ENCODE assay signal across 8 cellular contexts in genomic region chr19:58475714-58476497, GRCh38. TPM values are rescaled to one million over a fixed set of nuclear protein-coding genes. Genes with fewer than 3 reads are reported as not detected.
DNase-seq lines count a peak whose midpoint lies in the region; ATAC-seq and TF ChIP-seq lines count a peak whose summit lies in the region.

Gene ZNF446 (plus strand): TSS chr19:58476352. CDS start chr19:58477219, 867 bp downstream.

- H2BK120ac ChIP-seq in IMR-90 (ENCODE audit: low read depth, low read length), result peak within 1 kb of the TSS; percentile 71

- H3K18ac ChIP-seq in IMR-90 (ENCODE audit: low read depth, low read length), result peak within 1 kb of the TSS; percentile 28; the same call in 1 of the 2 replicates

- H4K8ac ChIP-seq in IMR-90 (ENCODE audit: low read depth in 2 of 2, low read length in 2 of 2), result peak within 1 kb of the TSS; percentile 95 to 97

- H3K79me2 ChIP-seq in OCI-LY7 (ENCODE audit: insufficient read depth, low read depth, low read length), result no peaks in the 10 kb centered on the region

- TF ChIP-seq POLR2A in IMR-90 (IDR thresholded peaks at IDR 0.05; ENCODE audit: low read depth, low read length), result peak; percentile 63

- peak; percentile 81 for ATAC-seq in GM21529 (IDR thresholded peaks at IDR 0.05; ENCODE audit: unreplicated experiment)
- peak; percentile 90 for ATAC-seq in IMR-90 (ENCODE audit: low read depth)

- peak within 1 kb of the TSS; percentile 85 for H3K23ac ChIP-seq in IMR-90 (ENCODE audit: low read depth, low read length)

- H3K36me3 ChIP-seq in IMR-90 (ENCODE audit: control insufficient read depth, insufficient read depth, low read length) (peaks cover 22% of the 10 kb centered on the region), OCI-LY7 (ENCODE audit: insufficient read depth, low read length) (peaks cover 19% of the 10 kb centered on the region)

- peak within 1 kb of the TSS; percentile 99 for H2AFZ ChIP-seq in IMR-90 (replicated peaks; ENCODE audit: low read length, poor library complexity)
- peak within 1 kb of the TSS; percentile 48; the same call in 1 of the 2 replicates for H2AFZ ChIP-seq in OCI-LY7 (ENCODE audit: low read length)

- H3K14ac ChIP-seq in IMR-90 (replicated peaks; ENCODE audit: low read depth, low read length), result peak within 1 kb of the TSS; percentile 60

- H2BK15ac ChIP-seq in IMR-90 (ENCODE audit: low read depth, low read length), result peak within 1 kb of the TSS; percentile 67; the same call in 1 of the 3 replicates

- peak within 1 kb of the TSS; percentile 90 for H3K4ac ChIP-seq in IMR-90 (ENCODE audit: low read depth, low read length)

- H2AK9ac ChIP-seq in IMR-90 (replicated peaks; ENCODE audit: low read depth, low read length, poor library complexity), result peak within 1 kb of the TSS; percentile 92

- peaks cover 31% of the 10 kb centered on the region for H3K9me1 ChIP-seq in IMR-90 (ENCODE audit: insufficient read depth, low read length)

- peak within 1 kb of the TSS; percentile 85 for H4K5ac ChIP-seq in IMR-90 (ENCODE audit: low read depth, low read length)

- H2BK20ac ChIP-seq in IMR-90 (ENCODE audit: low read depth, low read length), result 0 out of 2 replicates have a peak within 1 kb of the TSS, but pooled peaks have one; percentile 35

- H3K56ac ChIP-seq in IMR-90 (ENCODE audit: extremely low read depth, insufficient read depth, low read length), result peak within 1 kb of the TSS; percentile 83

- peak within 1 kb of the TSS; percentile 57 for H3K4me3 ChIP-seq in IMR-90 (ENCODE audit: insufficient read depth, low read depth, low read length)
- H3K4me3 ChIP-seq in OCI-LY7 (ENCODE audit: low read depth, low read length, poor library complexity, severe bottlenecking), result peak within 1 kb of the TSS; percentile 75
- peak within 1 kb of the TSS; percentile 75 for H3K4me3 ChIP-seq in epithelial cell of esophagus (ENCODE audit: low read length)

- H3K9me3 ChIP-seq in IMR-90 (ENCODE audit: control insufficient read depth, insufficient read depth, low read length), result no peaks in the 10 kb centered on the region
- no peaks in the 10 kb centered on the region for H3K9me3 ChIP-seq in OCI-LY7 (ENCODE audit: low read length)

- H3K79me1 ChIP-seq in IMR-90 (ENCODE audit: low read depth in 1 of 2, low read length in 2 of 2), result peaks cover 6 to 42% of the 10 kb centered on the region in 2 experiments; a peak in 3 of 4 replicates

- dilution Hi-C loops in IMR-90 (cut with HindIII; ENCODE audit: low sequenced_read_pairs, unreplicated experiment), result no loop called here

- peak within 1 kb of the TSS; percentile 87 for H3K9ac ChIP-seq in IMR-90 (ENCODE audit: low read depth, low read length)

- BruUV-seq in IMR-90 (replicated peaks; lab: Mats Ljungman, UMichigan) (no TSS peak), OCI-LY7 (replicated peaks; lab: Mats Ljungman, UMichigan) (no TSS peak)

- peaks cover 19% of the 10 kb centered on the region for H3K4me1 ChIP-seq in IMR-90 (ENCODE audit: control insufficient read depth, insufficient read depth, low read length)
- peaks cover 20% of the 10 kb centered on the region for H3K4me1 ChIP-seq in OCI-LY7 (ENCODE audit: insufficient read depth, low read length, poor library complexity, severe bottlenecking)

- peak within 1 kb of the TSS; percentile 91 for H4K91ac ChIP-seq in IMR-90 (ENCODE audit: insufficient read depth, low read depth, low read length)

- no peak for TF ChIP-seq CTCF in IMR-90 (conservative IDR thresholded peaks at IDR 0.05; ENCODE audit: low read depth, low read length)
- peak; percentile 29; the same call in 1 of the 2 replicates for TF ChIP-seq CTCF in OCI-LY7 (conservative IDR thresholded peaks at IDR 0.05; ENCODE audit: low read length)
- no peak for TF ChIP-seq CTCF in epithelial cell of esophagus (IDR thresholded peaks at IDR 0.05; ENCODE audit: insufficient read depth, low read depth, low read length, missing control alignments)

- H2AK5ac ChIP-seq in IMR-90 (ENCODE audit: low read depth, low read length), result peak within 1 kb of the TSS; percentile 80

- POLR2A ChIA-PET in IMR-90 (lab: Charles Lee; ENCODE audit: unreplicated experiment) (interaction anchor here (0.5 kb wide), 1 partner anchor 8 kb away, joined by 3 read pairs; no protein-coding TSS in a partner anchor), OCI-LY7 (lab: Charles Lee) (no interaction called here)

- intact Hi-C loops in IMR-90 (cut with micrococcal nuclease) (loop anchor here (1.0 kb wide), 1 partner anchor 9 kb away; the partner anchor contains the start of gene ZNF324), OCI-LY7 (cut with micrococcal nuclease; ENCODE audit: unreplicated experiment) (loop anchor here (5.0 kb wide), 1 partner anchor 129 kb away; no protein-coding TSS in a partner anchor)

- 0% methylated on average over 39 of the region's 64 CpGs; no CpG with 5 or more reads in 1 of the 2 experiments for WGBS in IMR-90 (ENCODE audit: extremely low coverage in 2 of 2, insufficient read length in 1 of 2), 2 experiments

- no peak for TF ChIP-seq RAD21 in IMR-90 (IDR thresholded peaks at IDR 0.05; ENCODE audit: low read length)

- H3K27me3 ChIP-seq in IMR-90 (ENCODE audit: control insufficient read depth, insufficient read depth, low read length), result no peaks in the 10 kb centered on the region

- H3K27ac ChIP-seq in IMR-90 (ENCODE audit: insufficient read depth, low read length) (peak within 1 kb of the TSS; percentile 88), OCI-LY7 (ENCODE audit: low read depth, low read length, poor library complexity, severe bottlenecking) (peak within 1 kb of the TSS; percentile 77)

- no peaks in the 10 kb centered on the region for H3K9me2 ChIP-seq in OCI-LY7 (ENCODE audit: insufficient read depth, low read length)

- H4K20me1 ChIP-seq in IMR-90 (ENCODE audit: insufficient read depth, low read length), result peaks cover 17% of the 10 kb centered on the region; the same call in 1 of the 2 replicates
- H4K20me1 ChIP-seq in OCI-LY7 (ENCODE audit: insufficient read depth, low read length), result no peaks in the 10 kb centered on the region

- peak within 1 kb of the TSS; percentile 87 for H3K4me2 ChIP-seq in IMR-90 (ENCODE audit: low read depth, low read length)
- peak within 1 kb of the TSS; percentile 92 for H3K4me2 ChIP-seq in OCI-LY7 (ENCODE audit: low read length)

- CTCF ChIA-PET in IMR-90 (lab: Yijun Ruan, JAX), result no interaction called here
- CTCF ChIA-PET in OCI-LY7 (lab: Charles Lee; ENCODE audit: unreplicated experiment), result no interaction called here

- H2BK5ac ChIP-seq in IMR-90 (ENCODE audit: low read depth, low read length, poor library complexity, severe bottlenecking), result peak within 1 kb of the TSS; percentile 77

- DNase-seq in DMS114 treated with DMSO at 0.1 percent for 48 hours (lab: John Stamatoyannopoulos, UW; ENCODE audit: unreplicated experiment) (peak; percentile 94), IMR-90 (peak; percentile 94), OCI-LY7 (ENCODE audit: low spot score) (peak; percentile 97), activated T-cell treated with anti-CD3 and anti-CD28 coated beads for 4 hours (peak; percentile 89), epithelial cell of esophagus (ENCODE audit: low read depth) (peak; percentile 98), middle frontal gyrus (ENCODE audit: extremely low spot score, low spot score) (peak; percentile 92)
- peak; percentile 90 for DNase-seq in stimulated activated CD8-positive, alpha-beta memory T cell treated with anti-CD3 and anti-CD28 coated beads, Interleukin-2, amount 100 ng/mL, for 1 hour (ENCODE audit: low read depth in 2 of 2)

- in situ Hi-C loops in IMR-90 (cut with MboI; ENCODE audit: low sequenced_read_pairs), result no loop called here

TF ChIP-seq in IMR-90, 13 proteins besides CTCF, POLR2A, EP300 and RAD21:
- no peak for TF ChIP-seq RFX5 (IDR thresholded peaks at IDR 0.05; ENCODE audit: low read depth, low read length)
- TF ChIP-seq FOS (IDR thresholded peaks at IDR 0.05; ENCODE audit: low read depth, low read length), result 0 out of 2 replicates have a peak, but pooled peaks have one; percentile 2
- TF ChIP-seq MXI1 (IDR thresholded peaks at IDR 0.05; ENCODE audit: borderline replicate concordance, low read depth, low read length), result peak; percentile 78
- TF ChIP-seq, protein P1, sequence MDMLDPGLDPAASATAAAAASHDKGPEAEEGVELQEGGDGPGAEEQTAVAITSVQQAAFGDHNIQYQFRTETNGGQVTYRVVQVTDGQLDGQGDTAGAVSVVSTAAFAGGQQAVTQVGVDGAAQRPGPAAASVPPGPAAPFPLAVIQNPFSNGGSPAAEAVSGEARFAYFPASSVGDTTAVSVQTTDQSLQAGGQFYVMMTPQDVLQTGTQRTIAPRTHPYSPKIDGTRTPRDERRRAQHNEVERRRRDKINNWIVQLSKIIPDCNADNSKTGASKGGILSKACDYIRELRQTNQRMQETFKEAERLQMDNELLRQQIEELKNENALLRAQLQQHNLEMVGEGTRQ (IDR thresholded peaks at IDR 0.05; ENCODE audit: low read depth, low read length), result peak; percentile 26; the same call in 1 of the 2 replicates
- TF ChIP-seq, protein P2, sequence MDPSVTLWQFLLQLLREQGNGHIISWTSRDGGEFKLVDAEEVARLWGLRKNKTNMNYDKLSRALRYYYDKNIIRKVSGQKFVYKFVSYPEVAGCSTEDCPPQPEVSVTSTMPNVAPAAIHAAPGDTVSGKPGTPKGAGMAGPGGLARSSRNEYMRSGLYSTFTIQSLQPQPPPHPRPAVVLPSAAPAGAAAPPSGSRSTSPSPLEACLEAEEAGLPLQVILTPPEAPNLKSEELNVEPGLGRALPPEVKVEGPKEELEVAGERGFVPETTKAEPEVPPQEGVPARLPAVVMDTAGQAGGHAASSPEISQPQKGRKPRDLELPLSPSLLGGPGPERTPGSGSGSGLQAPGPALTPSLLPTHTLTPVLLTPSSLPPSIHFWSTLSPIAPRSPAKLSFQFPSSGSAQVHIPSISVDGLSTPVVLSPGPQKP (IDR thresholded peaks at IDR 0.05; ENCODE audit: borderline replicate concordance, low read depth, low read length), result no peak

RNA-seq across cellular contexts. Expression of gene ZNF446, which starts in this region (rescaled TPM):
- total RNA-seq in IMR-90 (2012; rRNA removed) (3.9 and 4.8 TPM in 2 replicates), OCI-LY7 (2022) (11.0 and 11.1 TPM in 2 replicates)
- polyA plus RNA-seq in IMR-90 (2012; rRNA removed), result 6.9 and 7.5 TPM in 2 replicates
- polyA plus RNA-seq in IMR-90 (2012; cell fraction: cytosol; rRNA removed), result 4.6 and 7.2 TPM in 2 replicates
- 17.1 and 41.8 TPM in 2 replicates for polyA plus RNA-seq in IMR-90 (2012; cell fraction: nucleus; rRNA removed; ENCODE audit: low replicate concordance)
- total RNA-seq in OCI-LY7 (2014; rRNA removed; shearing (Covaris generic)), result 8.0 and 9.9 TPM in 2 replicates

Comparison
In these comparisons a context has a peak if more than half of its experiments do, and no peak if none do; other contexts are left out.
1. Peak in every context shown above with its lines: DNase-seq, ATAC-seq, H3K4me3 ChIP-seq and H3K27ac ChIP-seq.